In the genomic region with DNA sequence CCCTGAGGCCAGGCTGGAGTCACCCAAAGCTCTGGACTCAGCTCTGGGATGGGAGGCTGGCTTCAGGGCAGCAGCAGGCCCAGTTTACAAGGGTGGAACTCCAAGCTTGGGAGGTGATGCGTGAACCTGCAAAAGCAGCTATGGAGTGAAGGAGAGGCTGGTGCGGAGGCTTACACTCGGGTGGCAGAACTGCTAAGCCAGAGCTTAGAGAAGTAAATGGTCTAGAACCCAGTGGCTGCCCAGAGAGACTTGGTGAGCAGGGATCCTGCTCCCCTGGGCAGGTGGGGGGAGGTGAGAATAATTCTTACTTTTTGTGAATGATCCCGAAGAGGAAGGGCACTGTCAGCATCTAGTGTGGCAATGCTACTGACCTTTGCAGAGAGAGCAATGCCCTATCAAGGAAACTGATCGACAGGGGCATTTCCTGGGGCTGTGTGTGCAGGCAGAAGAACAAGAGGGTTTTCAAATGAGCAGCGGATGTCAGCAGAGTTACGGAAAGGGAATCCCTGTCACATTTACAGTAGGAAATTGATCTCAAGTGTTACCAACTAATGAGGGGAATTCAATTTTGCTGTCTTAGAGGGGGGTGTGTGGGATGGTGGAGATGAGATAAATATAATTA, we compare ENCODE assay signal across 1 cellular context.
TF ChIP-seq lines count a peak whose summit lies in the region.

No MANE protein-coding gene starts in this region.

TF ChIP-seq in SK-N-SH, 30 proteins besides CTCF, POLR2A, EP300 and RAD21 (continued from another document):
- TF ChIP-seq RXRA (IDR thresholded peaks at IDR 0.05; ENCODE audit: borderline replicate concordance, low read depth): no peak
